Comparison of ENCODE assay signal across 8 cellular contexts in genomic region chr17:82351713-82352488, GRCh38. TPM values are rescaled to one million over a fixed set of nuclear protein-coding genes. Genes with fewer than 3 reads are reported as not detected.
DNase-seq lines count a peak whose midpoint lies in the region; ATAC-seq and TF ChIP-seq lines count a peak whose summit lies in the region.

No MANE protein-coding gene starts in this region.

- H3K4me1 ChIP-seq in colonic mucosa, result peaks cover 4% of the 10 kb centered on the region
- peaks cover 0 to 4% (median 1%) of the 10 kb centered on the region in 4 donors for H3K4me1 ChIP-seq in liver (ENCODE audit: control insufficient read depth in 4 of 4, insufficient read depth in 4 of 4, low read length in 3 of 4)

- TF ChIP-seq CTCF in colonic mucosa (IDR thresholded peaks at IDR 0.05) (peak; percentile 93), liver (IDR thresholded peaks at IDR 0.05; ENCODE audit: low read depth, low read length, missing input control) (peak; percentile 97)

- H3K27ac ChIP-seq in colonic mucosa, result no peak overlapping the region
- H3K27ac ChIP-seq in liver (ENCODE audit: low read depth in 1 of 2, low read length in 2 of 2), result no peak overlapping the region

- peak; percentile 91 to 98 for TF ChIP-seq RAD21 in liver (IDR thresholded peaks at IDR 0.05)

- H3K27me3 ChIP-seq in colonic mucosa (peaks cover 3% of the 10 kb centered on the region), liver (ENCODE audit: control insufficient read depth in 4 of 4, insufficient read depth in 4 of 4, low read length in 3 of 4) (no peaks in the 10 kb centered on the region)

- H3K36me3 ChIP-seq in colonic mucosa (no peaks in the 10 kb centered on the region), liver (ENCODE audit: control insufficient read depth in 4 of 4, insufficient read depth in 3 of 4, low read depth in 1 of 4, low read length in 3 of 4) (no peaks in the 10 kb centered on the region)

- H3K9me3 ChIP-seq in colonic mucosa (no peaks in the 10 kb centered on the region), liver (ENCODE audit: control insufficient read depth in 4 of 4, low read length in 3 of 4) (no peaks in the 10 kb centered on the region)

- DNase-seq in DMS53 treated with DMSO at 0.1 percent for 48 hours (lab: John Stamatoyannopoulos, UW; ENCODE audit: unreplicated experiment), result peak; percentile 77
- peak; percentile 87 for DNase-seq in NCI-H510A treated with DMSO at 0.1 percent for 48 hours (lab: John Stamatoyannopoulos, UW)
- peak; percentile 91 for DNase-seq in activated CD4-positive, alpha-beta T cell treated with anti-CD3 and anti-CD28 coated beads for 48 hours
- DNase-seq in colonic mucosa, result peak; percentile 86
- peak; percentile 56 to 67 (median 66) for DNase-seq in stimulated activated CD4-positive, alpha-beta T cell treated with anti-CD3 and anti-CD28 coated beads, TNF-alpha, amount 100 ng/mL, for 1 hour (ENCODE audit: low read depth in 3 of 3, low spot score in 1 of 3)

- 43% methylated on average over 26 of the region's 26 CpGs for WGBS in liver

- ATAC-seq in HG02885 (IDR thresholded peaks at IDR 0.05; ENCODE audit: poor library complexity, unreplicated experiment) (peak; percentile 40), HG02610 (IDR thresholded peaks at IDR 0.05; ENCODE audit: unreplicated experiment) (no peak)

- H3K9ac ChIP-seq in colonic mucosa (ENCODE audit: low read depth in 2 of 2, low read length in 2 of 2) (no peak overlapping the region), liver (ENCODE audit: low read depth in 1 of 2, low read length in 2 of 2) (no peak overlapping the region)

- H3K4me3 ChIP-seq in colonic mucosa (no peak overlapping the region), liver (ENCODE audit: low read depth in 1 of 3, low read length in 3 of 3) (no peak overlapping the region)

- intact Hi-C loops in colonic mucosa (cut with DNase I), result loop anchor here (1.0 to 10.0 kb wide), 2 partner anchors 62 to 413 kb away; no protein-coding TSS in a partner anchor

TF ChIP-seq in liver, 16 proteins besides CTCF, POLR2A, EP300 and RAD21:
- TF ChIP-seq REST (IDR thresholded peaks at IDR 0.05), result peak; percentile 73
- no peak for TF ChIP-seq HNF4G (IDR thresholded peaks at IDR 0.05)

RNA-seq across cellular contexts. Expression of gene TEX19, which starts 7.1 kb away (rescaled TPM):
- not detected for total RNA-seq in colonic mucosa
- under 1 TPM in 1 of 2 donors, not detected in 1; 0.14 TPM for total RNA-seq in liver
- polyA plus RNA-seq in liver, result not detected

RNA-seq across cellular contexts. Expression of gene SECTM1, which starts 18.3 kb away (rescaled TPM):
- total RNA-seq in colonic mucosa (10 to 100 TPM; 29.1 to 76.3 TPM), liver (10 to 100 TPM in 1 of 2 donors, 1 to 10 TPM in 1; 3.6 to 14.2 TPM)
- polyA plus RNA-seq in liver, result 1 to 10 TPM; 1.3 to 5.7 TPM

RNA-seq across cellular contexts. Expression of gene UTS2R, which starts 19.7 kb away (rescaled TPM):
- total RNA-seq in colonic mucosa, result not detected
- not detected for total RNA-seq in liver
- polyA plus RNA-seq in liver, result not detected

RNA-seq across cellular contexts. Expression of gene CD7, which starts 34.5 kb away (rescaled TPM):
- total RNA-seq in colonic mucosa (1 to 10 TPM; 4.2 to 5.0 TPM), liver (1 to 10 TPM; 1.4 to 1.5 TPM)
- 1 to 10 TPM; 1.0 to 1.4 TPM for polyA plus RNA-seq in liver
